ENCODE assay signal across 11 cellular contexts in genomic region chr20:45100563-45101245, GRCh38. TPM values are rescaled to one million over a fixed set of nuclear protein-coding genes. Genes with fewer than 3 reads are reported as not detected.
DNase-seq lines count a peak whose midpoint lies in the region; ATAC-seq, FAIRE-seq and TF ChIP-seq lines count a peak whose summit lies in the region.
"Had no signal": no experiment of that assay in that cellular context is flagged by ENCODE, and none has a peak within 500 bp of the region (broad histone marks: within the 10 kb centered on the region; RNA-seq: fewer than 3 reads in every experiment).

KCNS1 (minus strand) TSS chr20:45101127; CDS start chr20:45099236, 1,891 bp downstream.

- SMC1A ChIA-PET in GM12878 (lab: Charles Lee; ENCODE audit: uncharacterized antibody, unreplicated experiment) = no interaction called here

- no TSS peak for BruUV-seq in GM12878 (replicated peaks; lab: Mats Ljungman, UMichigan)

- H3K27ac Mint-ChIP-seq in activated naive CD4-positive, alpha-beta T cell treated with anti-CD3 and anti-CD28 coated beads for 36 hours = no peak within 1 kb of the TSS
- no peak within 1 kb of the TSS for H3K27ac Mint-ChIP-seq in activated naive CD4-positive, alpha-beta T cell treated with anti-CD3 and anti-CD28 coated beads, Interleukin-2, amount 10 ng/mL, durations not matched to agents 7 days and 5 days
- H3K27ac Mint-ChIP-seq in stimulated activated naive CD8-positive, alpha-beta T cell treated with anti-CD3 and anti-CD28 coated beads, Interleukin-15, amount 100 ng/mL, for 72 hours = peak within 1 kb of the TSS; percentile 49 to 54

- TF ChIP-seq POLR2A in GM12878 (IDR thresholded peaks at IDR 0.05; ENCODE audit: low read depth, low read length) = no peak

- H3K36me3 ChIP-seq in GM12878 (ENCODE audit: control insufficient read depth in 2 of 2, insufficient read depth in 2 of 2, low read length in 1 of 2) = no peaks in the 10 kb centered on the region

- H3K27me3 Mint-ChIP-seq in activated naive CD4-positive, alpha-beta T cell treated with anti-CD3 and anti-CD28 coated beads for 36 hours (ENCODE audit: low read depth) = peaks cover 38% of the 10 kb centered on the region
- peaks cover 96% of the 10 kb centered on the region for H3K27me3 Mint-ChIP-seq in activated naive CD4-positive, alpha-beta T cell treated with anti-CD3 and anti-CD28 coated beads, Interleukin-2, amount 10 ng/mL, durations not matched to agents 7 days and 5 days
- peaks cover 80% of the 10 kb centered on the region for H3K27me3 Mint-ChIP-seq in stimulated activated naive CD8-positive, alpha-beta T cell treated with anti-CD3 and anti-CD28 coated beads, Interleukin-15, amount 100 ng/mL, for 72 hours

- TF ChIP-seq EP300 in GM12878 (IDR thresholded peaks at IDR 0.05; ENCODE audit: borderline replicate concordance in 1 of 2, control insufficient read depth in 1 of 2, low read depth in 2 of 2, low read length in 2 of 2) = no peak

- 0 out of 2 replicates have a peak within 1 kb of the TSS, but pooled peaks have one; percentile 6 for H3K4me3 ChIP-seq in GM12878
- H3K4me3 ChIP-seq: skin epidermis had no signal

- in situ Hi-C loops in GM12878 (cut with MboI) = no loop called here

- RAD21 ChIA-PET in GM12878 (lab: Charles Lee; ENCODE audit: unreplicated experiment) = interaction anchor here (1.7 kb wide), 1 partner anchor 57 kb away, joined by 7 read pairs; no protein-coding TSS in a partner anchor

- no peak for TF ChIP-seq CTCF in GM12878 (IDR thresholded peaks at IDR 0.05 in 2 of 3, conservative IDR thresholded peaks at IDR 0.05 in 1 of 3; ENCODE audit: control insufficient read depth in 2 of 3, extremely low read depth in 1 of 3, insufficient read depth in 1 of 3, low read depth in 3 of 3, low read length in 3 of 3)
- TF ChIP-seq CTCF in RWPE1 (conservative IDR thresholded peaks at IDR 0.05; ENCODE audit: low read depth) = no peak

- H3K9me3 Mint-ChIP-seq in activated naive CD4-positive, alpha-beta T cell treated with anti-CD3 and anti-CD28 coated beads for 36 hours = no peaks in the 10 kb centered on the region
- no peaks in the 10 kb centered on the region for H3K9me3 Mint-ChIP-seq in activated naive CD4-positive, alpha-beta T cell treated with anti-CD3 and anti-CD28 coated beads, Interleukin-2, amount 10 ng/mL, durations not matched to agents 7 days and 5 days
- no peaks in the 10 kb centered on the region for H3K9me3 Mint-ChIP-seq in stimulated activated naive CD8-positive, alpha-beta T cell treated with anti-CD3 and anti-CD28 coated beads, Interleukin-15, amount 100 ng/mL, for 72 hours

- 7% methylated on average over 36 of the region's 38 CpGs for WGBS in GM12878 (ENCODE audit: insufficient coverage, insufficient replicate concordance, low lambda C conversion rate, missing lambda C conversion rate)

- H4K20me1 ChIP-seq in GM12878 (ENCODE audit: control insufficient read depth, insufficient read depth) = no peaks in the 10 kb centered on the region; the same call in 1 of the 2 replicates

- no peaks in the 10 kb centered on the region for H3K79me2 ChIP-seq in GM12878 (ENCODE audit: control insufficient read depth, insufficient read depth, low read length)

- DNase-seq in activated naive CD4-positive, alpha-beta T cell treated with anti-CD3 and anti-CD28 coated beads for 36 hours = no peak
- no peak for DNase-seq in activated naive CD4-positive, alpha-beta T cell treated with anti-CD3 and anti-CD28 coated beads, Interleukin-2, amount 10 ng/mL, durations not matched to agents 7 days and 5 days
- DNase-seq in GM12878 (ENCODE audit: low read depth, low spot score) (no peak), left colon (peak in 1 of 2 donors; percentile 24), SKM-1 treated with dmso at 0.1 percent for 144 hours (lab: John Stamatoyannopoulos, UW; ENCODE audit: unreplicated experiment) (no peak), RWPE1 (ENCODE audit: low spot score) (no peak)
- no peak for DNase-seq in stimulated activated naive CD8-positive, alpha-beta T cell treated with anti-CD3 and anti-CD28 coated beads, Interleukin-15, amount 100 ng/mL, for 72 hours
- DNase-seq: activated CD8-positive, alpha-beta memory T cell treated with anti-CD3 and anti-CD28 coated beads, Interleukin-2, amount 50 U/mL, for 48 hours; testis had no signal

- TF ChIP-seq RAD21 in GM12878 (IDR thresholded peaks at IDR 0.05; ENCODE audit: insufficient read depth, low read depth, low read length) = no peak

- H3K4me3 Mint-ChIP-seq in activated naive CD4-positive, alpha-beta T cell treated with anti-CD3 and anti-CD28 coated beads for 36 hours = peak within 1 kb of the TSS; percentile 20
- H3K4me3 Mint-ChIP-seq in activated naive CD4-positive, alpha-beta T cell treated with anti-CD3 and anti-CD28 coated beads, Interleukin-2, amount 10 ng/mL, durations not matched to agents 7 days and 5 days = no peak within 1 kb of the TSS
- peak within 1 kb of the TSS; percentile 66 to 72 for H3K4me3 Mint-ChIP-seq in stimulated activated naive CD8-positive, alpha-beta T cell treated with anti-CD3 and anti-CD28 coated beads, Interleukin-15, amount 100 ng/mL, for 72 hours

- H3K27ac ChIP-seq in GM12878 (ENCODE audit: control insufficient read depth, insufficient read depth) = no peak within 1 kb of the TSS
- H3K27ac ChIP-seq in RWPE1 = no peak within 1 kb of the TSS
- H3K27ac ChIP-seq: skin epidermis, testis had no signal

- H3K4me2 ChIP-seq in GM12878 (ENCODE audit: control insufficient read depth, insufficient read depth) = no peak within 1 kb of the TSS

- intact Hi-C loops in activated naive CD4-positive, alpha-beta T cell treated with anti-CD3 and anti-CD28 coated beads for 36 hours (cut with micrococcal nuclease) = no loop called here
- intact Hi-C loops in GM12878 (cut with micrococcal nuclease; ENCODE audit: unreplicated experiment) = no loop called here
- intact Hi-C loops in left colon (cut with DNase I, micrococcal nuclease) = no loop called here

- POLR2A ChIA-PET in GM12878 (lab: Charles Lee) = no interaction called here
- POLR2A ChIA-PET in RWPE1 (lab: Yijun Ruan, JAX; ENCODE audit: low non-redundant PET) = no interaction called here

- H3K4me1 Mint-ChIP-seq in activated naive CD4-positive, alpha-beta T cell treated with anti-CD3 and anti-CD28 coated beads for 36 hours (ENCODE audit: low read depth) = peaks cover 12% of the 10 kb centered on the region
- H3K4me1 Mint-ChIP-seq in activated naive CD4-positive, alpha-beta T cell treated with anti-CD3 and anti-CD28 coated beads, Interleukin-2, amount 10 ng/mL, durations not matched to agents 7 days and 5 days = peaks cover 13% of the 10 kb centered on the region
- H3K4me1 Mint-ChIP-seq in stimulated activated naive CD8-positive, alpha-beta T cell treated with anti-CD3 and anti-CD28 coated beads, Interleukin-15, amount 100 ng/mL, for 72 hours = peaks cover 31% of the 10 kb centered on the region

- H3K9ac ChIP-seq in GM12878 (ENCODE audit: control insufficient read depth, insufficient read depth, low read length) = no peak within 1 kb of the TSS

- no peak within 1 kb of the TSS; the same call in 1 of the 2 replicates for H2AFZ ChIP-seq in GM12878 (ENCODE audit: control insufficient read depth, low read depth, low read length)

- H3K36me3 Mint-ChIP-seq in activated naive CD4-positive, alpha-beta T cell treated with anti-CD3 and anti-CD28 coated beads for 36 hours (ENCODE audit: low read depth) = no peaks in the 10 kb centered on the region
- no peaks in the 10 kb centered on the region for H3K36me3 Mint-ChIP-seq in activated naive CD4-positive, alpha-beta T cell treated with anti-CD3 and anti-CD28 coated beads, Interleukin-2, amount 10 ng/mL, durations not matched to agents 7 days and 5 days

- peaks cover 2 to 9% of the 10 kb centered on the region in 2 experiments for H3K27me3 ChIP-seq in GM12878 (replicated peaks in 1 of 2; ENCODE audit: control insufficient read depth in 2 of 2, insufficient read depth in 2 of 2, low read length in 1 of 2)
- H3K27me3 ChIP-seq: testis had no signal

- CTCF ChIA-PET in activated naive CD4-positive, alpha-beta T cell treated with anti-CD3 and anti-CD28 coated beads for 36 hours (lab: Charles Lee) = interaction anchor here (0.7 to 1.9 kb wide), 9 partner anchors 10 to 193 kb away, joined by 3 to 10 read pairs (median 4); no protein-coding TSS in a partner anchor
- CTCF ChIA-PET in activated naive CD4-positive, alpha-beta T cell treated with anti-CD3 and anti-CD28 coated beads, Interleukin-2, amount 10 ng/mL, durations not matched to agents 7 days and 5 days (lab: Charles Lee) = interaction anchor here (1.0 to 10.3 kb wide), 5 partner anchors 10 to 193 kb away, joined by 3 to 104 read pairs (median 6); no protein-coding TSS in a partner anchor
- CTCF ChIA-PET in GM12878 (lab: Yijun Ruan, JAX) = interaction anchor here (0.7 to 2.2 kb wide), 5 partner anchors 10 to 194 kb away, joined by 3 to 10 read pairs (median 6); no protein-coding TSS in a partner anchor
- CTCF ChIA-PET in RWPE1 (lab: Yijun Ruan, JAX) = interaction anchor here (0.5 to 8.7 kb wide), 8 partner anchors 12 to 1028 kb away, joined by 3 to 87 read pairs (median 4); partner anchors contain the start of gene WFDC5

- H3K9me3 ChIP-seq in GM12878 (replicated peaks; ENCODE audit: control insufficient read depth, insufficient read depth, low read length) = no peaks in the 10 kb centered on the region; the same call in 2 of the 3 replicates
- H3K9me3 ChIP-seq: testis had no signal

- H3K4me1 ChIP-seq in GM12878 (ENCODE audit: control insufficient read depth, insufficient read depth, low read length) = no peaks in the 10 kb centered on the region
- H3K4me1 ChIP-seq: testis had no signal

- ATAC-seq in GM12878 (peak; percentile 46), left colon (peak; percentile 66), HG03097 (IDR thresholded peaks at IDR 0.05; ENCODE audit: low FRiP score, unreplicated experiment) (no peak)
- ATAC-seq in stimulated activated naive CD8-positive, alpha-beta T cell treated with anti-CD3 and anti-CD28 coated beads, Interleukin-15, amount 100 ng/mL, for 72 hours = peak; percentile 26

- no peak for FAIRE-seq in GM12878 (lab: Jason Lieb, UNC)

RNA-seq across cellular contexts. Expression of gene KCNS1, which starts in this region (rescaled TPM):
- total RNA-seq in activated naive CD4-positive, alpha-beta T cell treated with anti-CD3 and anti-CD28 coated beads for 36 hours = under 1 TPM; 0.40 to 0.48 TPM
- not detected in 2 replicates for total RNA-seq in GM12878 (2013; cell fraction: nucleolus; rRNA removed)
- total RNA-seq in GM12878 (2014; rRNA removed) (not detected in 2 replicates), GM12878 (2014; rRNA removed; fragmentation: Illumina TruSeq; extraction: Trizol) (not detected in 2 replicates), GM12878 (2021) (not detected in 2 replicates), left colon (under 1 TPM in 1 of 2 donors, not detected in 1; 0.27 TPM)
- not detected for polyA plus RNA-seq in GM12878 (2011; ENCODE audit: low read depth)
- polyA plus RNA-seq in GM12878 (2011; rRNA removed) (not detected in 2 replicates), GM12878 (2014; fragmentation: Illumina TruSeq; extraction: Trizol) (not detected in 2 replicates), GM12878 (2014; fragmentation: Nextera tagmentation; extraction: Ambion mirVana) (not detected), GM12878 (2014; rRNA removed) (not detected in 2 replicates), GM12878 (2016; fragmentation: Nextera tagmentation; extraction: Ambion mirVana) (not detected)
- not detected in 2 replicates for polyA plus RNA-seq in GM12878 (2011; cell fraction: cytosol; rRNA removed)
- not detected in 2 replicates for polyA plus RNA-seq in GM12878 (2011; cell fraction: nucleus; rRNA removed)
- polyA plus RNA-seq in GM12878 (2012) = 0.03 and 0.09 TPM in 2 replicates
- polyA minus RNA-seq in GM12878 (2011; rRNA and poly(A)+ RNA removed) = not detected in 2 replicates
- polyA minus RNA-seq in GM12878 (2011; cell fraction: cytosol; rRNA and poly(A)+ RNA removed) = not detected in 2 replicates
- polyA minus RNA-seq in GM12878 (2011; cell fraction: nucleus; rRNA and poly(A)+ RNA removed) = not detected in 2 replicates

Comparison
In these comparisons a context has a peak if more than half of its experiments do, and no peak if none do; other contexts are left out.
1. Peak in ATAC-seq and H3K4me3 ChIP-seq in GM12878; RNA of the gene not detected or under 1 TPM.
2. Peak in ATAC-seq in left colon; RNA of the gene not detected or under 1 TPM.
3. H3K27ac Mint-ChIP-seq: peak in stimulated activated naive CD8-positive, alpha-beta T cell treated with anti-CD3 and anti-CD28 coated beads, Interleukin-15, amount 100 ng/mL, for 72 hours (2 of 2); none in activated naive CD4-positive, alpha-beta T cell treated with anti-CD3 and anti-CD28 coated beads for 36 hours (single experiment) and activated naive CD4-positive, alpha-beta T cell treated with anti-CD3 and anti-CD28 coated beads, Interleukin-2, amount 10 ng/mL, durations not matched to agents 7 days and 5 days (single experiment).